Comparison of ENCODE assay signal across 11 cellular contexts in genomic region chrX:65745992-65746391, GRCh38.
A peak's percentile ranks its signal among the peaks of the same experiment; 100 is the strongest.
DNase-seq lines count a peak whose midpoint lies in the region; ATAC-seq, FAIRE-seq and TF ChIP-seq lines count a peak whose summit lies in the region.
"Had no signal": no experiment of that assay in that cellular context is flagged by ENCODE, and none has a peak within 500 bp of the region (broad histone marks: within the 10 kb centered on the region; RNA-seq: fewer than 3 reads in every experiment).

No MANE protein-coding gene starts in this region.

- no peak for TF ChIP-seq POLR2A in Peyer's patch (IDR thresholded peaks at IDR 0.05)
- no peak for TF ChIP-seq POLR2A in endothelial cell of umbilical vein (IDR thresholded peaks at IDR 0.05; ENCODE audit: low read depth, low read length)

- no peak overlapping the region for H3K27ac ChIP-seq in Peyer's patch
- H3K27ac ChIP-seq in endothelial cell of umbilical vein (ENCODE audit: insufficient read depth, low read depth, low read length), result no peak overlapping the region
- H3K27ac ChIP-seq in left ventricle myocardium inferior (replicated peaks), result no peak overlapping the region

- H4K20me1 ChIP-seq in endothelial cell of umbilical vein (replicated peaks; ENCODE audit: control insufficient read depth, extremely low read depth, insufficient read depth, low read length), result no peaks in the 10 kb centered on the region

- peaks cover 38 to 68% of the 10 kb centered on the region in 2 donors for H3K4me1 Mint-ChIP-seq in stimulated activated naive B cell treated with anti-CD40 and anti-IgM and Interleukin-4, amounts not matched to agents 10 μg/mL and 1 μg/mL and 100 μg/mL, for 72 hours
- H3K4me1 Mint-ChIP-seq in activated CD4-positive, alpha-beta T cell treated with anti-CD3 and anti-CD28 coated beads for 36 hours, result peaks cover 58% of the 10 kb centered on the region

- peak; percentile 38 for FAIRE-seq in endothelial cell of umbilical vein (lab: Jason Lieb, UNC)

- H3K4me1 ChIP-seq in Peyer's patch (no peaks in the 10 kb centered on the region), endothelial cell of umbilical vein (ENCODE audit: control insufficient read depth, extremely low read depth, insufficient read depth, low read length) (no peaks in the 10 kb centered on the region), left ventricle myocardium inferior (peaks cover 6% of the 10 kb centered on the region)
- H3K4me1 ChIP-seq: BE2C had no signal

- no peak overlapping the region for H3K4me2 ChIP-seq in endothelial cell of umbilical vein (ENCODE audit: insufficient read depth, low read length)

- H3K4me3 ChIP-seq in Peyer's patch (no peak overlapping the region), endothelial cell of umbilical vein (replicated peaks in 1 of 3; ENCODE audit: insufficient read depth in 1 of 3, low read depth in 1 of 3, low read length in 3 of 3) (no peak overlapping the region), left ventricle myocardium inferior (no peak overlapping the region)

- H3K9me1 ChIP-seq in endothelial cell of umbilical vein (replicated peaks; ENCODE audit: control insufficient read depth, extremely low read depth, insufficient read depth, low read length), result no peaks in the 10 kb centered on the region

- dilution Hi-C loops in endothelial cell of umbilical vein (cut with MboI; ENCODE audit: extremely low pct_ligation_motif_present, low sequenced_read_pairs), result no loop called here

- H3K9ac ChIP-seq in endothelial cell of umbilical vein (replicated peaks; ENCODE audit: extremely low read depth, insufficient read depth, low read length), result no peak overlapping the region

- BruUV-seq in endothelial cell of umbilical vein (replicated peaks; lab: Mats Ljungman, UMichigan), result no TSS peak

- no peaks in the 10 kb centered on the region for H3K27me3 ChIP-seq in Peyer's patch
- no peaks in the 10 kb centered on the region for H3K27me3 ChIP-seq in endothelial cell of umbilical vein (ENCODE audit: control insufficient read depth in 2 of 2, insufficient read depth in 2 of 2, low read length in 2 of 2)
- no peaks in the 10 kb centered on the region for H3K27me3 ChIP-seq in left ventricle myocardium inferior (ENCODE audit: low read depth)
- H3K27me3 ChIP-seq: BE2C had no signal

- no peak for DNase-seq in activated naive CD4-positive, alpha-beta T cell treated with anti-CD3 and anti-CD28 coated beads, Interleukin-2, amount 50 U/mL, for 72 hours (ENCODE audit: low spot score in 2 of 2)
- no peak for DNase-seq in activated naive CD4-positive, alpha-beta T cell treated with anti-CD3 and anti-CD28 coated beads, Interleukin-2, amount 50 U/mL, for 16 hours
- DNase-seq in Peyer's patch (no peak), endothelial cell of umbilical vein (ENCODE audit: low read depth, low spot score) (no peak), left ventricle myocardium inferior (no peak), GM19238 (ENCODE audit: insufficient read length, low spot score) (no peak)
- DNase-seq in stimulated activated naive B cell treated with anti-CD40 and anti-IgM and Interleukin-4, amounts not matched to agents 10 μg/mL and 1 μg/mL and 100 μg/mL, for 72 hours, result no peak
- DNase-seq in activated CD4-positive, alpha-beta T cell treated with anti-CD3 and anti-CD28 coated beads for 36 hours, result no peak
- DNase-seq: activated gamma-delta T cell treated with Interleukin-2 at 50 U/mL for 16 hours, BE2C, KG1 had no signal

- H3K27ac Mint-ChIP-seq in activated naive CD4-positive, alpha-beta T cell treated with anti-CD3 and anti-CD28 coated beads, Interleukin-2, amount 50 U/mL, for 72 hours, result peak overlapping the region; percentile 32 to 61
- H3K27ac Mint-ChIP-seq in stimulated activated naive B cell treated with anti-CD40 and anti-IgM and Interleukin-4, amounts not matched to agents 10 μg/mL and 1 μg/mL and 100 μg/mL, for 72 hours, result peak overlapping the region; percentile 37
- H3K27ac Mint-ChIP-seq in activated CD4-positive, alpha-beta T cell treated with anti-CD3 and anti-CD28 coated beads for 36 hours, result no peak overlapping the region

- no peaks in the 10 kb centered on the region for H3K27me3 Mint-ChIP-seq in stimulated activated naive B cell treated with anti-CD40 and anti-IgM and Interleukin-4, amounts not matched to agents 10 μg/mL and 1 μg/mL and 100 μg/mL, for 72 hours
- no peaks in the 10 kb centered on the region for H3K27me3 Mint-ChIP-seq in activated CD4-positive, alpha-beta T cell treated with anti-CD3 and anti-CD28 coated beads for 36 hours

- no peak for ATAC-seq in activated naive CD4-positive, alpha-beta T cell treated with anti-CD3 and anti-CD28 coated beads, Interleukin-2, amount 50 U/mL, for 72 hours
- ATAC-seq in stimulated activated naive B cell treated with anti-CD40 and anti-IgM and Interleukin-4, amounts not matched to agents 10 μg/mL and 1 μg/mL and 100 μg/mL, for 72 hours (replicated peaks), result no peak
- no peak for ATAC-seq in activated CD4-positive, alpha-beta T cell treated with anti-CD3 and anti-CD28 coated beads for 36 hours

- no peak overlapping the region for H2AFZ ChIP-seq in endothelial cell of umbilical vein (ENCODE audit: low read depth, low read length)

- peaks cover 4 to 13% of the 10 kb centered on the region in 2 donors for H3K36me3 Mint-ChIP-seq in activated naive CD4-positive, alpha-beta T cell treated with anti-CD3 and anti-CD28 coated beads, Interleukin-2, amount 50 U/mL, for 72 hours
- H3K36me3 Mint-ChIP-seq in stimulated activated naive B cell treated with anti-CD40 and anti-IgM and Interleukin-4, amounts not matched to agents 10 μg/mL and 1 μg/mL and 100 μg/mL, for 72 hours, result peaks cover 12 to 21% of the 10 kb centered on the region in 2 donors
- peaks cover 25% of the 10 kb centered on the region for H3K36me3 Mint-ChIP-seq in activated CD4-positive, alpha-beta T cell treated with anti-CD3 and anti-CD28 coated beads for 36 hours (ENCODE audit: low read depth)

- no peak overlapping the region for H3K4me3 Mint-ChIP-seq in stimulated activated naive B cell treated with anti-CD40 and anti-IgM and Interleukin-4, amounts not matched to agents 10 μg/mL and 1 μg/mL and 100 μg/mL, for 72 hours
- no peak overlapping the region for H3K4me3 Mint-ChIP-seq in activated CD4-positive, alpha-beta T cell treated with anti-CD3 and anti-CD28 coated beads for 36 hours

- CTCF ChIA-PET in endothelial cell of umbilical vein (lab: Charles Lee), result interaction anchor here (0.5 to 1.5 kb wide), 2 partner anchors 104 to 240 kb away, joined by 3 to 4 read pairs; no protein-coding TSS in a partner anchor
- CTCF ChIA-PET in activated CD4-positive, alpha-beta T cell treated with anti-CD3 and anti-CD28 coated beads for 36 hours (lab: Charles Lee), result no interaction called here

- no peaks in the 10 kb centered on the region for H3K9me3 ChIP-seq in Peyer's patch
- no peaks in the 10 kb centered on the region for H3K9me3 ChIP-seq in endothelial cell of umbilical vein (replicated peaks; ENCODE audit: control insufficient read depth, insufficient read depth, low read length)
- no peaks in the 10 kb centered on the region for H3K9me3 ChIP-seq in left ventricle myocardium inferior (replicated peaks)
- H3K9me3 ChIP-seq: BE2C had no signal

- H3K79me2 ChIP-seq in endothelial cell of umbilical vein (ENCODE audit: control insufficient read depth, insufficient read depth, low read length), result no peaks in the 10 kb centered on the region

- POLR2A ChIA-PET in endothelial cell of umbilical vein (lab: Charles Lee), result no interaction called here
- POLR2A ChIA-PET in activated CD4-positive, alpha-beta T cell treated with anti-CD3 and anti-CD28 coated beads for 36 hours (lab: Charles Lee), result no interaction called here

- intact Hi-C loops in endothelial cell of umbilical vein (cut with micrococcal nuclease), result no loop called here
- intact Hi-C loops in left ventricle myocardium inferior (cut with micrococcal nuclease), result no loop called here
- intact Hi-C loops in activated CD4-positive, alpha-beta T cell treated with anti-CD3 and anti-CD28 coated beads for 36 hours (cut with DNase I, micrococcal nuclease), result loop anchor here in 1 of 2 experiments (5.0 kb wide), 1 partner anchor 241 kb away; no protein-coding TSS in a partner anchor

- no peaks in the 10 kb centered on the region for H3K9me3 Mint-ChIP-seq in activated naive CD4-positive, alpha-beta T cell treated with anti-CD3 and anti-CD28 coated beads, Interleukin-2, amount 50 U/mL, for 72 hours
- H3K9me3 Mint-ChIP-seq in stimulated activated naive B cell treated with anti-CD40 and anti-IgM and Interleukin-4, amounts not matched to agents 10 μg/mL and 1 μg/mL and 100 μg/mL, for 72 hours, result no peaks in the 10 kb centered on the region
- no peaks in the 10 kb centered on the region for H3K9me3 Mint-ChIP-seq in activated CD4-positive, alpha-beta T cell treated with anti-CD3 and anti-CD28 coated beads for 36 hours (ENCODE audit: low read depth)

- TF ChIP-seq CTCF in Peyer's patch (IDR thresholded peaks at IDR 0.05) (peak in 4 of 6 experiments; percentile 8 to 39 (median 26)), endothelial cell of umbilical vein (IDR thresholded peaks at IDR 0.05; ENCODE audit: extremely low read depth in 1 of 2, insufficient read depth in 1 of 2, low read depth in 1 of 2, low read length in 2 of 2) (no peak), left ventricle myocardium inferior (IDR thresholded peaks at IDR 0.05; ENCODE audit: borderline replicate concordance) (no peak)

- H3K36me3 ChIP-seq in Peyer's patch (no peaks in the 10 kb centered on the region), endothelial cell of umbilical vein (ENCODE audit: control insufficient read depth in 2 of 2, extremely low read depth in 1 of 2, insufficient read depth in 2 of 2, low read length in 2 of 2) (peaks cover 0 to 9% of the 10 kb centered on the region in 2 experiments), left ventricle myocardium inferior (peaks cover 13% of the 10 kb centered on the region)
- H3K36me3 ChIP-seq: BE2C had no signal

TF ChIP-seq in endothelial cell of umbilical vein, 7 proteins besides CTCF, POLR2A, EP300 and RAD21:
- TF ChIP-seq MYC (IDR thresholded peaks at IDR 0.05; ENCODE audit: low read depth, low read length), result no peak
- peak; percentile 5 for TF ChIP-seq POLR2AphosphoS5 (IDR thresholded peaks at IDR 0.05; ENCODE audit: insufficient read depth, low read depth, low read length)
- no peak for TF ChIP-seq EZH2 (IDR thresholded peaks at IDR 0.05; ENCODE audit: borderline replicate concordance, low read depth, low read length, severe bottlenecking)

Comparison
In these comparisons a context has a peak if more than half of its experiments do, and no peak if none do; other contexts are left out.
1. CTCF ChIP-seq: peak in Peyer's patch (4 of 6); none in endothelial cell of umbilical vein (0 of 2) and left ventricle myocardium inferior (single experiment).